Comparison of ENCODE assay signal across 12 cellular contexts in the genomic region with DNA sequence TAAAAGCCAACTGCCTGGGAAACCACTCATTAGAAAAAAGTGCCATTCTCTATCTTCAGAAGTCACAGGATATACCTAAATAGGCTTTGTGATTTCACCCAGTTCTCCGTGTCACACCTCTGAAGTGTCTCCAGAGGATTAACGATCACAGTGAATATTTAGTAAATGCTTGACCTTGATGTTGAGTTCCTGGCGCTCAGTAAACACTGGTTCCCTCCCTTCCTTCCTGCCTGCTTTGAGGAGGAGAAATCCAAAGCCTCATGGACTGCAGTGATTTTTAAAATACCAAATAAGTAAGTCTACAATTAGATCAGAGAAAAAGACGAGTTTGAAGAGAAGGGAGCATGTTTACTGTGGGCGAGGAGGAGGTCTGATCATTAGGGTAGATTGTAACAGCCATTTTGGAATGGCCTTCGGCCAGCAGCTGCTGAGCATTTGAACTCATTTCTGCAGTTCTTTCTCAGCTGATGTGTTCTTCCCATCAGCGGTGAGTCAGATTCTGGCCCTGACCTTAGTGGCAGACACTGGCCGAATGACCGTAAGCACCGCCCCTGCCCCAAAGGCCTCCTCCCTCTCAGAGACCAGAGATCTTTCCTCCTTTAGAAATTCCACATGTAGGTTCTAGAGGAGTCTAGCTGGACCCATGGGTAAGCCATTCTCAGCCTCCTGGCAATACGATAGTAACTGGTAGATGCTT.
DNase-seq lines count a peak whose midpoint lies in the region; ATAC-seq and TF ChIP-seq lines count a peak whose summit lies in the region.
"Had no signal": no experiment of that assay in that cellular context is flagged by ENCODE, and none has a peak within 500 bp of the region (broad histone marks: within the 10 kb centered on the region; RNA-seq: fewer than 3 reads in every experiment).

No MANE protein-coding gene starts in this region.

- ATAC-seq in Right ventricle myocardium inferior, result peak; percentile 87

- no peak for TF ChIP-seq EP300 in SK-N-SH (IDR thresholded peaks at IDR 0.05; ENCODE audit: borderline replicate concordance in 1 of 2, low read depth in 1 of 2, low read length in 1 of 2)

- no peak for TF ChIP-seq RAD21 in SK-N-SH (IDR thresholded peaks at IDR 0.05; ENCODE audit: low read length)

- no peaks in the 10 kb centered on the region for H3K27me3 Mint-ChIP-seq in Calu3 (ENCODE audit: unreplicated experiment)

- H3K4me1 Mint-ChIP-seq in Calu3 (ENCODE audit: low read depth, unreplicated experiment), result peaks cover 16% of the 10 kb centered on the region

- H3K79me2 ChIP-seq in SK-N-SH (ENCODE audit: insufficient read depth), result no peaks in the 10 kb centered on the region

- CTCF ChIA-PET in Calu3 (lab: Charles Lee) (interaction anchor here (1.0 to 1.1 kb wide), 3 partner anchors 29 to 64 kb away, joined by 3 to 5 read pairs (median 4); partner anchors contain the start of gene SLC16A14), SK-N-SH (lab: Yijun Ruan, JAX) (no interaction called here)

- H3K27me3 ChIP-seq in SK-N-SH (ENCODE audit: insufficient read depth), result no peaks in the 10 kb centered on the region

- TF ChIP-seq CTCF in Calu3 (IDR thresholded peaks at IDR 0.05; ENCODE audit: unreplicated experiment), result no peak
- no peak for TF ChIP-seq CTCF in SK-N-SH (IDR thresholded peaks at IDR 0.05)

- H4K20me1 ChIP-seq in SK-N-SH (ENCODE audit: insufficient read depth), result no peaks in the 10 kb centered on the region

- no TSS peak for BruUV-seq in Calu3 (replicated peaks; lab: Mats Ljungman, UMichigan)

- no peak overlapping the region for H3K4me3 ChIP-seq in SK-N-SH (ENCODE audit: low read depth in 2 of 2, low read length in 1 of 2)
- H3K4me3 ChIP-seq: SK-N-MC had no signal

- H3K9me3 ChIP-seq in SK-N-SH, result no peaks in the 10 kb centered on the region

- H2AFZ ChIP-seq in SK-N-SH (ENCODE audit: low read depth), result peak overlapping the region; percentile 48; the same call in 1 of the 2 replicates

- H3K9me2 ChIP-seq in SK-N-SH, result 0 out of 2 replicates have a peak, but pooled peaks cover 3% of the 10 kb centered on the region

- no peaks in the 10 kb centered on the region for H3K9me3 Mint-ChIP-seq in Calu3 (ENCODE audit: low read depth, unreplicated experiment)

- H3K4me1 ChIP-seq in SK-N-SH (ENCODE audit: control insufficient read depth in 1 of 2, insufficient read depth in 2 of 2, low read depth in 1 of 2, low read length in 1 of 2), result no peaks in the 10 kb centered on the region

- no peak overlapping the region for H3K4me2 ChIP-seq in SK-N-SH

- WGBS in SK-N-SH (ENCODE audit: low lambda C conversion rate), result 66% methylated on average over 11 of the region's 11 CpGs

- peak overlapping the region; percentile 9 for H3K4me3 Mint-ChIP-seq in Calu3 (ENCODE audit: low read depth, unreplicated experiment)

- H3F3A ChIP-seq in SK-N-SH (replicated peaks; ENCODE audit: insufficient read depth), result no peaks in the 10 kb centered on the region

- DNase-seq in Calu3, result peak; percentile 69
- DNase-seq in SK-N-SH, result no peak
- peak; percentile 77 for DNase-seq in Right ventricle myocardium inferior (ENCODE audit: missing footprints)
- DNase-seq in posterior vena cava (ENCODE audit: low spot score), result peak; percentile 95
- no peak for DNase-seq in NCI-H2196 treated with DMSO at 0.1 percent for 48 hours (lab: John Stamatoyannopoulos, UW; ENCODE audit: unreplicated experiment)
- DNase-seq in activated gamma-delta T cell (lab: John Stamatoyannopoulos, UW), result no peak
- no peak for DNase-seq in AML-193 (lab: John Stamatoyannopoulos, UW)
- DNase-seq in ecto neural progenitor cell (ENCODE audit: low spot score), result no peak
- DNase-seq: activated T-cell treated with anti-CD3 and anti-CD28 coated beads, Interleukin-2, amount 50 U/mL, for 48 hours; GDM1; KBM-7 had no signal

- peak overlapping the region; percentile 62 for H3K27ac Mint-ChIP-seq in Calu3 (ENCODE audit: unreplicated experiment)

- H3K36me3 Mint-ChIP-seq in Calu3 (ENCODE audit: insufficient read depth, unreplicated experiment), result no peaks in the 10 kb centered on the region

- H3K27ac ChIP-seq in SK-N-SH (ENCODE audit: low read depth in 2 of 2, low read length in 1 of 2), result no peak overlapping the region
- H3K27ac ChIP-seq: SK-N-MC had no signal

- no peak overlapping the region for H3K9ac ChIP-seq in SK-N-SH

- POLR2A ChIA-PET in SK-N-SH (lab: Yijun Ruan, JAX), result no interaction called here

- H3K36me3 ChIP-seq in SK-N-SH (replicated peaks in 1 of 2; ENCODE audit: control insufficient read depth in 1 of 2, insufficient read depth in 2 of 2, low read length in 1 of 2), result no peaks in the 10 kb centered on the region

- intact Hi-C loops in Calu3 (cut with micrococcal nuclease; ENCODE audit: unreplicated experiment), result no loop called here
- intact Hi-C loops in Right ventricle myocardium inferior (cut with DNase I), result loop anchor here (5.0 kb wide), 1 partner anchor 64 kb away; the partner anchor contains the start of gene SLC16A14
- intact Hi-C loops in posterior vena cava (cut with DNase I), result no loop called here

TF ChIP-seq in SK-N-SH, 30 proteins besides CTCF, POLR2A, EP300 and RAD21:
- no peak for TF ChIP-seq IRF3 (IDR thresholded peaks at IDR 0.05; ENCODE audit: low read depth, low read length)
- no peak for TF ChIP-seq YY1 (IDR thresholded peaks at IDR 0.05; ENCODE audit: low read depth)
- no peak for TF ChIP-seq TCF12 (IDR thresholded peaks at IDR 0.05)
- TF ChIP-seq TEAD4 (IDR thresholded peaks at IDR 0.05; ENCODE audit: borderline replicate concordance, insufficient read depth), result no peak
- no peak for TF ChIP-seq FOSL2 (IDR thresholded peaks at IDR 0.05; ENCODE audit: borderline replicate concordance, low read depth)
- no peak for TF ChIP-seq FOXM1 (IDR thresholded peaks at IDR 0.05; ENCODE audit: low read depth)
- TF ChIP-seq, protein P1, sequence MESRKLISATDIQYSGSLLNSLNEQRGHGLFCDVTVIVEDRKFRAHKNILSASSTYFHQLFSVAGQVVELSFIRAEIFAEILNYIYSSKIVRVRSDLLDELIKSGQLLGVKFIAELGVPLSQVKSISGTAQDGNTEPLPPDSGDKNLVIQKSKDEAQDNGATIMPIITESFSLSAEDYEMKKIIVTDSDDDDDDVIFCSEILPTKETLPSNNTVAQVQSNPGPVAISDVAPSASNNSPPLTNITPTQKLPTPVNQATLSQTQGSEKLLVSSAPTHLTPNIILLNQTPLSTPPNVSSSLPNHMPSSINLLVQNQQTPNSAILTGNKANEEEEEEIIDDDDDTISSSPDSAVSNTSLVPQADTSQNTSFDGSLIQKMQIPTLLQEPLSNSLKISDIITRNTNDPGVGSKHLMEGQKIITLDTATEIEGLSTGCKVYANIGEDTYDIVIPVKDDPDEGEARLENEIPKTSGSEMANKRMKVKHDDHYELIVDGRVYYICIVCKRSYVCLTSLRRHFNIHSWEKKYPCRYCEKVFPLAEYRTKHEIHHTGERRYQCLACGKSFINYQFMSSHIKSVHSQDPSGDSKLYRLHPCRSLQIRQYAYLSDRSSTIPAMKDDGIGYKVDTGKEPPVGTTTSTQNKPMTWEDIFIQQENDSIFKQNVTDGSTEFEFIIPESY (IDR thresholded peaks at IDR 0.05; ENCODE audit: borderline replicate concordance, low read depth), result no peak
- no peak for TF ChIP-seq TAF1 (IDR thresholded peaks at IDR 0.05; ENCODE audit: borderline replicate concordance, low read depth, low read length)
- TF ChIP-seq, protein P2, sequence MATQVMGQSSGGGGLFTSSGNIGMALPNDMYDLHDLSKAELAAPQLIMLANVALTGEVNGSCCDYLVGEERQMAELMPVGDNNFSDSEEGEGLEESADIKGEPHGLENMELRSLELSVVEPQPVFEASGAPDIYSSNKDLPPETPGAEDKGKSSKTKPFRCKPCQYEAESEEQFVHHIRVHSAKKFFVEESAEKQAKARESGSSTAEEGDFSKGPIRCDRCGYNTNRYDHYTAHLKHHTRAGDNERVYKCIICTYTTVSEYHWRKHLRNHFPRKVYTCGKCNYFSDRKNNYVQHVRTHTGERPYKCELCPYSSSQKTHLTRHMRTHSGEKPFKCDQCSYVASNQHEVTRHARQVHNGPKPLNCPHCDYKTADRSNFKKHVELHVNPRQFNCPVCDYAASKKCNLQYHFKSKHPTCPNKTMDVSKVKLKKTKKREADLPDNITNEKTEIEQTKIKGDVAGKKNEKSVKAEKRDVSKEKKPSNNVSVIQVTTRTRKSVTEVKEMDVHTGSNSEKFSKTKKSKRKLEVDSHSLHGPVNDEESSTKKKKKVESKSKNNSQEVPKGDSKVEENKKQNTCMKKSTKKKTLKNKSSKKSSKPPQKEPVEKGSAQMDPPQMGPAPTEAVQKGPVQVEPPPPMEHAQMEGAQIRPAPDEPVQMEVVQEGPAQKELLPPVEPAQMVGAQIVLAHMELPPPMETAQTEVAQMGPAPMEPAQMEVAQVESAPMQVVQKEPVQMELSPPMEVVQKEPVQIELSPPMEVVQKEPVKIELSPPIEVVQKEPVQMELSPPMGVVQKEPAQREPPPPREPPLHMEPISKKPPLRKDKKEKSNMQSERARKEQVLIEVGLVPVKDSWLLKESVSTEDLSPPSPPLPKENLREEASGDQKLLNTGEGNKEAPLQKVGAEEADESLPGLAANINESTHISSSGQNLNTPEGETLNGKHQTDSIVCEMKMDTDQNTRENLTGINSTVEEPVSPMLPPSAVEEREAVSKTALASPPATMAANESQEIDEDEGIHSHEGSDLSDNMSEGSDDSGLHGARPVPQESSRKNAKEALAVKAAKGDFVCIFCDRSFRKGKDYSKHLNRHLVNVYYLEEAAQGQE (IDR thresholded peaks at IDR 0.05; ENCODE audit: low read depth, low read length), result no peak
- TF ChIP-seq ELF1 (IDR thresholded peaks at IDR 0.05), result no peak
- TF ChIP-seq MXI1 (IDR thresholded peaks at IDR 0.05; ENCODE audit: low read depth, low read length), result no peak
- no peak for TF ChIP-seq GABPA (IDR thresholded peaks at IDR 0.05; ENCODE audit: low read depth)
- no peak for TF ChIP-seq NRF1 (IDR thresholded peaks at IDR 0.05; ENCODE audit: low read depth, low read length)
- no peak for TF ChIP-seq MEF2A (IDR thresholded peaks at IDR 0.05; ENCODE audit: borderline replicate concordance, low read depth)

Comparison
In these comparisons a context has a peak if more than half of its experiments do, and no peak if none do; other contexts are left out.
1. DNase-seq: peak in Calu3 (single experiment), Right ventricle myocardium inferior (single experiment) and posterior vena cava (single experiment); none in SK-N-SH (single experiment), NCI-H2196 treated with DMSO at 0.1 percent for 48 hours (single experiment), activated gamma-delta T cell (single experiment), AML-193 (0 of 2) and ecto neural progenitor cell (single experiment).